Comparison of ENCODE assay signal across 26 cellular contexts in the genomic region with DNA sequence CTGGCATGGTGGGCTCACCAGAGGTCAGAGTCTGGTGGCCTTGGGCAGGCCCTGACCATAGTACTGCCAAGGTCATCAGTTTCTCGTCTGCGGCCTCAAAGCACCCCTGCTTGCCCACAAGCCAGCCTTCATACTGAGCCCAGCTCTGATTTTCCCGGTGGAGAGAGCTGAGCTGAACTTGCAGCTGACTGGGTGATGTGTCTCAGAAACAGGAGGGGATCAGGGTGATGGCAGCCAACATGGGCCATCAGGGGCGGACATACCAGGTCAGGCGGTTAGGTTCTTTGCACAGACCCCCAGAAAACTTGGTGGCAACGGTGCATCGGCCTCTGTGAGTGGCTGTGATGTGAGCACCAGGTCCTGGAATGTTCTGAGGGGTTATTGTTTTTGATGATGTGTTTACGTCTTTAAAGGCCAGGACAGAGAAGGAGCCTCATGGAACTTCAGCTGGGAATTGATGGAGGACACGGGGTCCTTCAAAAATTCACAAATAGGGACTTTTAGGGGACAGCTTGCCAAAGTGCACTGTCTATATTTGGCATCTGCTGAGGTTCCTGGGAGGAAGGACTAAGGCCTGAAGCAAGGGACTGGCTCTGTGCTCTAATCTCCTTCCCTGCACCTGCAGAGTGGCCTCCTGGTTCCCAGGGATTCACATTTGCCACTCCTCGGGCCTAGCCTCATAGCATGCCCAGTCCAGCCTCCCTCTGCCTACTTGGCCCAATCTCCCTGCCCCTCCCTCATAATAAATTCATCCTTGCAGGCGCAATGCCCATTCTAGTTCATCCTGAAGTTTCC.
"Had no signal": no experiment of that assay in that cellular context is flagged by ENCODE, and none has a peak within 500 bp of the region (broad histone marks: within the 10 kb centered on the region; RNA-seq: fewer than 3 reads in every experiment).

No MANE protein-coding gene starts in this region.

- H3K27ac ChIP-seq: cardiac muscle cell, esophagus squamous epithelium, neutrophil, ovary, prostate gland, skin epidermis, thyroid gland had no signal

- DNase-seq: activated CD4-positive, alpha-beta T cell treated with anti-CD3 and anti-CD28 coated beads for 4 hours; activated CD4-positive, alpha-beta T cell treated with anti-CD3 and anti-CD28 coated beads, Interleukin-2, amount 50 U/mL, for 4 hours; activated naive CD4-positive, alpha-beta T cell treated with anti-CD3 and anti-CD28 coated beads, Interleukin-2, amount 10 ng/mL, durations not matched to agents 7 days and 5 days; activated T-cell treated with anti-CD3 and anti-CD28 coated beads, Interleukin-2, amount 50 U/mL, for 1 hour; anterior cingulate cortex; esophagus squamous epithelium; left cardiac atrium; mammary epithelial cell; naive B cell; nephron progenitor cell; ovary; retina; stimulated activated CD4-positive, alpha-beta T cell treated with anti-CD3 and anti-CD28 coated beads, Interleukin-12 subunit alpha, Interleukin-12 subunit beta, amount 100 ng/mL, for 4 hours; stimulated activated CD4-positive, alpha-beta T cell treated with anti-CD3 and anti-CD28 coated beads, Interleukin-4, amount 100 ng/mL, for 24 hours; thyroid gland had no signal

- H3K9me3 Mint-ChIP-seq: activated naive CD4-positive, alpha-beta T cell treated with anti-CD3 and anti-CD28 coated beads, Interleukin-2, amount 10 ng/mL, durations not matched to agents 7 days and 5 days; activated T-helper 1 cell treated with anti-CD3 and anti-CD28 coated beads, Interleukin-12 subunit alpha, Interleukin-12 subunit beta, Interleukin-2, Interleukin-4 antibody, amounts not matched to agents 30 ng/mL and 10 ng/mL and 1 ng/mL, durations not matched to agents 14 hours and 24 hours and 36 hours; mesothelial cell of epicardium; nephron progenitor cell; stimulated activated effector memory CD8-positive, alpha-beta T cell treated with anti-CD3 and anti-CD28 coated beads, Interleukin-12 subunit alpha, Interleukin-12 subunit beta, amount 100 ng/mL, for 72 hours; stimulated activated naive CD8-positive, alpha-beta T cell treated with anti-CD3 and anti-CD28 coated beads, Interleukin-15, Interleukin-2, amounts not matched to agents 100 ng/mL and 50 ng/mL, for 24 hours had no signal

- H3K27ac Mint-ChIP-seq: activated naive CD4-positive, alpha-beta T cell treated with anti-CD3 and anti-CD28 coated beads, Interleukin-2, amount 10 ng/mL, durations not matched to agents 7 days and 5 days; activated T-helper 1 cell treated with anti-CD3 and anti-CD28 coated beads, Interleukin-12 subunit alpha, Interleukin-12 subunit beta, Interleukin-2, Interleukin-4 antibody, amounts not matched to agents 30 ng/mL and 10 ng/mL and 1 ng/mL, durations not matched to agents 14 hours and 24 hours and 36 hours; mesothelial cell of epicardium; naive B cell; nephron progenitor cell; stimulated activated effector memory CD8-positive, alpha-beta T cell treated with anti-CD3 and anti-CD28 coated beads, Interleukin-12 subunit alpha, Interleukin-12 subunit beta, amount 100 ng/mL, for 72 hours had no signal

- H3K36me3 Mint-ChIP-seq: activated naive CD4-positive, alpha-beta T cell treated with anti-CD3 and anti-CD28 coated beads, Interleukin-2, amount 10 ng/mL, durations not matched to agents 7 days and 5 days; mesothelial cell of epicardium; stimulated activated effector memory CD8-positive, alpha-beta T cell treated with anti-CD3 and anti-CD28 coated beads, Interleukin-12 subunit alpha, Interleukin-12 subunit beta, amount 100 ng/mL, for 72 hours had no signal

- H3K4me3 Mint-ChIP-seq: activated naive CD4-positive, alpha-beta T cell treated with anti-CD3 and anti-CD28 coated beads, Interleukin-2, amount 10 ng/mL, durations not matched to agents 7 days and 5 days; activated T-helper 1 cell treated with anti-CD3 and anti-CD28 coated beads, Interleukin-12 subunit alpha, Interleukin-12 subunit beta, Interleukin-2, Interleukin-4 antibody, amounts not matched to agents 30 ng/mL and 10 ng/mL and 1 ng/mL, durations not matched to agents 14 hours and 24 hours and 36 hours; mesothelial cell of epicardium; naive B cell; nephron progenitor cell; stimulated activated effector memory CD8-positive, alpha-beta T cell treated with anti-CD3 and anti-CD28 coated beads, Interleukin-12 subunit alpha, Interleukin-12 subunit beta, amount 100 ng/mL, for 72 hours; stimulated activated naive CD8-positive, alpha-beta T cell treated with anti-CD3 and anti-CD28 coated beads, Interleukin-15, Interleukin-2, amounts not matched to agents 100 ng/mL and 50 ng/mL, for 24 hours had no signal

- H3K4me1 ChIP-seq: prostate gland had no signal

- H3K4me1 Mint-ChIP-seq: nephron progenitor cell had no signal

- FAIRE-seq: frontal cortex, islet of Langerhans had no signal

- ATAC-seq: left cardiac atrium, sciatic nerve had no signal

- H3K36me3 ChIP-seq: cardiac muscle cell, esophagus squamous epithelium, neutrophil, ovary, prostate gland, thyroid gland had no signal

- H3K27me3 ChIP-seq: ovary had no signal

- H3K4me3 ChIP-seq: cardiac muscle cell, esophagus squamous epithelium, ovary, prostate gland, skin epidermis, thyroid gland had no signal

- H3K9me3 ChIP-seq: esophagus squamous epithelium, neutrophil, ovary, prostate gland, thyroid gland had no signal
